1 cellular context compared by ENCODE assay signal in the genomic region with DNA sequence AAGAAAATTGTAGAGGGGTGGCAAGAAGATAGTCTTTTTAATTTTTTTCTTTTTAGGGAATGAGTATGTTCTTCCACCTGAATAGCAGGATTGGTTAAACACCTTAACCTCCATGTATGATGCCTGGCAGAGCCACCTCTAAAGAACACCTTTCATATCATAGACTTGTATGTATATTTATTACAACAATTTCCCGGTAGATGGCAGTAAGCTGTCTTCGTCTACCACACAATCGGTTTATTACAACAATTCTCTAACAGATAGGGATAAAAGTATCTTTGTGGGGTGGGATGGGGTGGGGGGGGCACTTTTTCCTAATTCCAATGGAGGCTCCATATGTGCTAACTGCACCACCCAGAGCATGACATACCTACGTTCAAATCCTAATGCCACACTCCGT.
TF ChIP-seq lines count a peak whose summit lies in the region.

No MANE protein-coding gene starts in this region.

TF ChIP-seq in HCT116, 20 proteins besides CTCF, POLR2A, EP300 and RAD21 (continued from another document):
- TF ChIP-seq CEBPB (IDR thresholded peaks at IDR 0.05; ENCODE audit: low read depth) = no peak
- TF ChIP-seq, protein P1, sequence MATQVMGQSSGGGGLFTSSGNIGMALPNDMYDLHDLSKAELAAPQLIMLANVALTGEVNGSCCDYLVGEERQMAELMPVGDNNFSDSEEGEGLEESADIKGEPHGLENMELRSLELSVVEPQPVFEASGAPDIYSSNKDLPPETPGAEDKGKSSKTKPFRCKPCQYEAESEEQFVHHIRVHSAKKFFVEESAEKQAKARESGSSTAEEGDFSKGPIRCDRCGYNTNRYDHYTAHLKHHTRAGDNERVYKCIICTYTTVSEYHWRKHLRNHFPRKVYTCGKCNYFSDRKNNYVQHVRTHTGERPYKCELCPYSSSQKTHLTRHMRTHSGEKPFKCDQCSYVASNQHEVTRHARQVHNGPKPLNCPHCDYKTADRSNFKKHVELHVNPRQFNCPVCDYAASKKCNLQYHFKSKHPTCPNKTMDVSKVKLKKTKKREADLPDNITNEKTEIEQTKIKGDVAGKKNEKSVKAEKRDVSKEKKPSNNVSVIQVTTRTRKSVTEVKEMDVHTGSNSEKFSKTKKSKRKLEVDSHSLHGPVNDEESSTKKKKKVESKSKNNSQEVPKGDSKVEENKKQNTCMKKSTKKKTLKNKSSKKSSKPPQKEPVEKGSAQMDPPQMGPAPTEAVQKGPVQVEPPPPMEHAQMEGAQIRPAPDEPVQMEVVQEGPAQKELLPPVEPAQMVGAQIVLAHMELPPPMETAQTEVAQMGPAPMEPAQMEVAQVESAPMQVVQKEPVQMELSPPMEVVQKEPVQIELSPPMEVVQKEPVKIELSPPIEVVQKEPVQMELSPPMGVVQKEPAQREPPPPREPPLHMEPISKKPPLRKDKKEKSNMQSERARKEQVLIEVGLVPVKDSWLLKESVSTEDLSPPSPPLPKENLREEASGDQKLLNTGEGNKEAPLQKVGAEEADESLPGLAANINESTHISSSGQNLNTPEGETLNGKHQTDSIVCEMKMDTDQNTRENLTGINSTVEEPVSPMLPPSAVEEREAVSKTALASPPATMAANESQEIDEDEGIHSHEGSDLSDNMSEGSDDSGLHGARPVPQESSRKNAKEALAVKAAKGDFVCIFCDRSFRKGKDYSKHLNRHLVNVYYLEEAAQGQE (IDR thresholded peaks at IDR 0.05; ENCODE audit: low read depth) = no peak
- no peak for TF ChIP-seq FOSL1 (IDR thresholded peaks at IDR 0.05; ENCODE audit: low read depth)
- TF ChIP-seq POLR2AphosphoS5 (IDR thresholded peaks at IDR 0.05; ENCODE audit: low read depth, low read length) = no peak
- TF ChIP-seq YY1 (IDR thresholded peaks at IDR 0.05; ENCODE audit: extremely low read depth, insufficient replicate concordance, low read depth, low read length) = no peak
- no peak for TF ChIP-seq SP1 (IDR thresholded peaks at IDR 0.05; ENCODE audit: low read depth)
- TF ChIP-seq, protein P2, sequence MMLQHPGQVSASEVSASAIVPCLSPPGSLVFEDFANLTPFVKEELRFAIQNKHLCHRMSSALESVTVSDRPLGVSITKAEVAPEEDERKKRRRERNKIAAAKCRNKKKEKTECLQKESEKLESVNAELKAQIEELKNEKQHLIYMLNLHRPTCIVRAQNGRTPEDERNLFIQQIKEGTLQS (IDR thresholded peaks at IDR 0.05) = no peak
- TF ChIP-seq ZBTB33 (IDR thresholded peaks at IDR 0.05; ENCODE audit: extremely low read depth, insufficient replicate concordance, low read length) = no peak
- no peak for TF ChIP-seq JUND (IDR thresholded peaks at IDR 0.05)
- no peak for TF ChIP-seq ZFX (IDR thresholded peaks at IDR 0.05)
